In the genomic region with DNA sequence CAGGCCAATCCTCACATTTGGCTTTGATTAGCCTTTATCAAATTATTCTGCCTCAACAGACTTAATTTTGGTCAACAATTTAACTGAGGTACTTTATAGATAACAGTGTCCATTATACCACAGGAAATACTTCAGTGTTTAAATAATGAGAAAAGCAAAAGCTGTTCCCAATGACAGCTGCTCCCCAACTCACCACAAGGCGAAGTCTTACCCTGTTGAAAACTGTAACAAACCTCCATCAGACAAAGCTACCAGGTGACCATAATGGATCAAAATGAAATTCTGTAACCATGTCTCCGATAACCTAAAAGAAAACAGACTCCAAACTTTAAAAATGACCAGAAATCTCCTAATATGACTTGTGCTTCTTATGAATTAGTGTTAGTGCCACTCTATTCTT, we compare ENCODE assay signal across 18 cellular contexts. TPM values are rescaled to one million over a fixed set of nuclear protein-coding genes. Genes with fewer than 3 reads are reported as not detected.
DNase-seq lines count a peak whose midpoint lies in the region; ATAC-seq and TF ChIP-seq lines count a peak whose summit lies in the region.
"Had no signal": no experiment of that assay in that cellular context is flagged by ENCODE, and none has a peak within 500 bp of the region (broad histone marks: within the 10 kb centered on the region; RNA-seq: fewer than 3 reads in every experiment).

No MANE protein-coding gene starts in this region.

- CTCF ChIA-PET in OCI-LY7 (lab: Charles Lee; ENCODE audit: unreplicated experiment): no interaction called here

- TF ChIP-seq CTCF in GM23338 (conservative IDR thresholded peaks at IDR 0.05; ENCODE audit: low read depth in 2 of 2) (peak; percentile 49 to 57), OCI-LY7 (conservative IDR thresholded peaks at IDR 0.05; ENCODE audit: low read length) (peak; percentile 67), epithelial cell of esophagus (IDR thresholded peaks at IDR 0.05; ENCODE audit: insufficient read depth, low read depth, low read length, missing control alignments) (peak; percentile 35)

- H3F3A ChIP-seq in GM23338 (replicated peaks; ENCODE audit: low read depth): no peaks in the 10 kb centered on the region

- H3K27me3 ChIP-seq in GM23338 (ENCODE audit: insufficient read depth): no peaks in the 10 kb centered on the region
- H3K27me3 ChIP-seq: testis had no signal

- H4K20me1 ChIP-seq in GM23338 (replicated peaks; ENCODE audit: insufficient read depth): no peaks in the 10 kb centered on the region
- H4K20me1 ChIP-seq in OCI-LY7 (ENCODE audit: insufficient read depth, low read length): no peaks in the 10 kb centered on the region

- H3K27ac ChIP-seq in GM23338 (ENCODE audit: low read depth) (no peak overlapping the region), OCI-LY7 (ENCODE audit: low read depth, low read length, poor library complexity, severe bottlenecking) (no peak overlapping the region)
- H3K27ac ChIP-seq: RWPE1, testis had no signal

- H3K79me2 ChIP-seq in GM23338 (replicated peaks; ENCODE audit: insufficient read depth) (no peaks in the 10 kb centered on the region), OCI-LY7 (ENCODE audit: insufficient read depth, low read depth, low read length) (no peaks in the 10 kb centered on the region)

- H3K9me3 ChIP-seq in OCI-LY7 (ENCODE audit: low read length): peaks cover 17% of the 10 kb centered on the region
- H3K9me3 ChIP-seq: testis had no signal

- no peaks in the 10 kb centered on the region for H3K9me2 ChIP-seq in GM23338 (ENCODE audit: insufficient read depth)
- no peaks in the 10 kb centered on the region for H3K9me2 ChIP-seq in OCI-LY7 (ENCODE audit: insufficient read depth, low read length)

- ATAC-seq in GM23338: no peak
- ATAC-seq: activated T-cell treated with anti-CD3 and anti-CD28 coated beads, Interleukin-2, amount 50 U/mL, for 4 hours had no signal

- H2AFZ ChIP-seq in GM23338 (no peak overlapping the region), OCI-LY7 (ENCODE audit: low read length) (no peak overlapping the region)

- no peaks in the 10 kb centered on the region for H3K4me1 Mint-ChIP-seq in GM23338
- H3K4me1 Mint-ChIP-seq: activated CD4-positive, alpha-beta memory T cell treated with anti-CD3 and anti-CD28 coated beads, Interleukin-2, amount 10 ng/mL, durations not matched to agents 7 days and 5 days had no signal

- H3K4me1 ChIP-seq in GM23338 (ENCODE audit: insufficient read depth) (no peaks in the 10 kb centered on the region), OCI-LY7 (ENCODE audit: insufficient read depth, low read length, poor library complexity, severe bottlenecking) (no peaks in the 10 kb centered on the region)
- H3K4me1 ChIP-seq: Caco-2, testis had no signal

- H3K4me3 Mint-ChIP-seq in GM23338: no peak overlapping the region
- H3K4me3 Mint-ChIP-seq: activated CD4-positive, alpha-beta memory T cell treated with anti-CD3 and anti-CD28 coated beads, Interleukin-2, amount 10 ng/mL, durations not matched to agents 7 days and 5 days; activated naive CD8-positive, alpha-beta T cell; activated T-cell treated with anti-CD3 and anti-CD28 coated beads, Interleukin-2, amount 50 U/mL, for 4 hours; naive B cell had no signal

- peaks cover 87% of the 10 kb centered on the region for H3K9me3 Mint-ChIP-seq in GM23338

- no peak overlapping the region for H3K4me2 ChIP-seq in GM23338
- H3K4me2 ChIP-seq in OCI-LY7 (ENCODE audit: low read length): no peak overlapping the region

- H3K36me3 Mint-ChIP-seq in GM23338 (ENCODE audit: low read depth): peaks cover 20% of the 10 kb centered on the region

- H3K27ac Mint-ChIP-seq in GM23338: no peak overlapping the region
- H3K27ac Mint-ChIP-seq: activated CD4-positive, alpha-beta memory T cell treated with anti-CD3 and anti-CD28 coated beads, Interleukin-2, amount 10 ng/mL, durations not matched to agents 7 days and 5 days; activated naive CD8-positive, alpha-beta T cell; naive B cell had no signal

- POLR2A ChIA-PET in OCI-LY7 (lab: Charles Lee): no interaction called here

- intact Hi-C loops in OCI-LY7 (cut with micrococcal nuclease; ENCODE audit: unreplicated experiment): no loop called here

- no peaks in the 10 kb centered on the region for H3K27me3 Mint-ChIP-seq in GM23338 (ENCODE audit: insufficient read depth, low read depth, poor library complexity)
- H3K27me3 Mint-ChIP-seq: activated CD4-positive, alpha-beta memory T cell treated with anti-CD3 and anti-CD28 coated beads, Interleukin-2, amount 10 ng/mL, durations not matched to agents 7 days and 5 days; activated naive CD8-positive, alpha-beta T cell; naive B cell had no signal

- DNase-seq in D341Med (ENCODE audit: low spot score) (peak; percentile 50), GM23338 (ENCODE audit: low spot score) (peak; percentile 48), OCI-LY7 (ENCODE audit: low spot score) (peak; percentile 20), epithelial cell of esophagus (ENCODE audit: low read depth) (peak; percentile 3), DMS79 (lab: John Stamatoyannopoulos, UW) (no peak), NCI-H510A treated with DMSO at 0.1 percent for 48 hours (lab: John Stamatoyannopoulos, UW) (no peak), globus pallidus (ENCODE audit: low spot score) (no peak)
- DNase-seq: activated CD4-positive, alpha-beta memory T cell treated with anti-CD3 and anti-CD28 coated beads, Interleukin-2, amount 10 ng/mL, durations not matched to agents 7 days and 5 days; activated T-cell treated with anti-CD3 and anti-CD28 coated beads, Interleukin-2, amount 50 U/mL, for 4 hours; Caco-2; head of caudate nucleus; naive B cell; NCI-H2029 treated with DMSO at 0.1 percent for 48 hours; NCI-H774; T-helper 1 cell; testis had no signal

- BruUV-seq in OCI-LY7 (replicated peaks; lab: Mats Ljungman, UMichigan): no TSS peak

- H3K4me3 ChIP-seq in GM23338: no peak overlapping the region
- H3K4me3 ChIP-seq in OCI-LY7 (ENCODE audit: low read depth, low read length, poor library complexity, severe bottlenecking): no peak overlapping the region
- H3K4me3 ChIP-seq in epithelial cell of esophagus (ENCODE audit: low read length): no peak overlapping the region
- H3K4me3 ChIP-seq: testis had no signal

- H3K36me3 ChIP-seq in GM23338 (ENCODE audit: insufficient read depth) (no peaks in the 10 kb centered on the region), OCI-LY7 (ENCODE audit: insufficient read depth, low read length) (no peaks in the 10 kb centered on the region)

TF ChIP-seq in GM23338, 12 proteins besides CTCF, POLR2A, EP300 and RAD21:
- TF ChIP-seq EZH2phosphoT487 (IDR thresholded peaks at IDR 0.05; ENCODE audit: unreplicated experiment): no peak
- TF ChIP-seq ETS1 (IDR thresholded peaks at IDR 0.05): no peak
- no peak for TF ChIP-seq JUNB (IDR thresholded peaks at IDR 0.05; ENCODE audit: unreplicated experiment)
- TF ChIP-seq STAT1 (IDR thresholded peaks at IDR 0.05; ENCODE audit: unreplicated experiment): no peak
- TF ChIP-seq POLR2AphosphoS5 (IDR thresholded peaks at IDR 0.05; ENCODE audit: low read depth): no peak
- no peak for TF ChIP-seq NANOG (IDR thresholded peaks at IDR 0.05; ENCODE audit: borderline replicate concordance)
- TF ChIP-seq EZH2 (IDR thresholded peaks at IDR 0.05; ENCODE audit: low read depth, unreplicated experiment): no peak

RNA-seq across cellular contexts. Expression of gene ZNF44, which starts 50.3 kb away (rescaled TPM):
- total RNA-seq in GM23338 (2014; rRNA removed; shearing (Covaris generic)): 3.8 and 4.1 TPM in 2 replicates
- 3.4 and 4.3 TPM in 2 replicates for polyA plus RNA-seq in GM23338 (2016; fragmentation: Nextera tagmentation; extraction: Ambion mirVana)
- total RNA-seq in OCI-LY7 (2014; rRNA removed; shearing (Covaris generic)): 4.1 and 4.6 TPM in 2 replicates
- total RNA-seq in OCI-LY7 (2022): 10.6 and 12.5 TPM in 2 replicates

Comparison
In these comparisons a context has a peak if more than half of its experiments do, and no peak if none do; other contexts are left out.
1. DNase-seq: peak in D341Med (single experiment), GM23338 (single experiment), OCI-LY7 (single experiment) and epithelial cell of esophagus (single experiment); none in DMS79 (single experiment), NCI-H510A treated with DMSO at 0.1 percent for 48 hours (single experiment) and globus pallidus (single experiment).
2. Peak in every context shown above with its lines, with median percentiles within 50 percentile points of each other: CTCF ChIP-seq.